ENCODE assay signal across 21 cellular contexts in the genomic region with DNA sequence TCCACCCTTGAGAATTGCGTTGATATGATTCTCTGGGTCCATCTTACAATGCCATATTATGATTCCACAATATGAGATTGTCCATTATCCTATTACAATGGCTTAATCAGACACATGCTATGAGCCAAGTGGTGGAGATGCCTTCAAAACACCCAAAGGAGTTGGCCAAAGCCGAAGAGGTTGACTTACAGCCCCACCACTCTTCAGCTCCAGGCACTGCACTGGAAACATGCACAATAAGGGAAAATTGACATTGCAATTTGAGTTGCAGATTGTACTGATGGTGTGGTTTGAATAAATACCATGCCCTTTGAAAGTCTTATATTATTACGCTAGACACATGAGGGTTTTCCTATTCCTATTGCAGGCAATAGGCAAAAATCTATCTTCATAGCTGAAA.
DNase-seq lines count a peak whose midpoint lies in the region; ATAC-seq and TF ChIP-seq lines count a peak whose summit lies in the region.
"Had no signal": no experiment of that assay in that cellular context is flagged by ENCODE, and none has a peak within 500 bp of the region (broad histone marks: within the 10 kb centered on the region; RNA-seq: fewer than 3 reads in every experiment).

No MANE protein-coding gene starts in this region.

- H2AFZ ChIP-seq in HCT116 (ENCODE audit: low read depth, low read length, poor library complexity, severe bottlenecking) (no peak overlapping the region), mesenchymal stem cell (ENCODE audit: low read depth, low read length) (no peak overlapping the region)

- TF ChIP-seq POLR2A in HCT116 (IDR thresholded peaks at IDR 0.05; ENCODE audit: borderline replicate concordance, extremely low read depth, insufficient read depth, insufficient read length), result no peak

- peak overlapping the region; percentile 9 to 61 for H3K18ac ChIP-seq in mesenchymal stem cell (ENCODE audit: low read depth in 1 of 2, low read length in 2 of 2)

- no peak overlapping the region for H3K4me3 Mint-ChIP-seq in activated T-cell treated with anti-CD3 and anti-CD28 coated beads, Interleukin-2, amount 50 U/mL, for 72 hours
- no peak overlapping the region for H3K4me3 Mint-ChIP-seq in activated T-helper 1 cell treated with anti-CD3 and anti-CD28 coated beads, Interleukin-12 subunit alpha, Interleukin-12 subunit beta, Interleukin-2, Interleukin-4 antibody, amounts not matched to agents 30 ng/mL and 10 ng/mL and 1 ng/mL, durations not matched to agents 14 hours and 24 hours and 36 hours
- no peak overlapping the region for H3K4me3 Mint-ChIP-seq in activated naive CD4-positive, alpha-beta T cell treated with anti-CD3 and anti-CD28 coated beads for 36 hours
- H3K4me3 Mint-ChIP-seq: CD4-positive, alpha-beta memory T cell; mesothelial cell of epicardium; stimulated activated naive B cell treated with anti-CD40 and anti-IgM and Interleukin-4, amounts not matched to agents 10 μg/mL and 1 μg/mL and 100 μg/mL, for 72 hours; T-cell had no signal

- H3K36me3 Mint-ChIP-seq in activated T-cell treated with anti-CD3 and anti-CD28 coated beads, Interleukin-2, amount 50 U/mL, for 72 hours (ENCODE audit: insufficient read depth in 2 of 2), result peaks cover 5 to 13% of the 10 kb centered on the region in 2 donors
- H3K36me3 Mint-ChIP-seq in activated T-helper 1 cell treated with anti-CD3 and anti-CD28 coated beads, Interleukin-12 subunit alpha, Interleukin-12 subunit beta, Interleukin-2, Interleukin-4 antibody, amounts not matched to agents 30 ng/mL and 10 ng/mL and 1 ng/mL, durations not matched to agents 14 hours and 24 hours and 36 hours (ENCODE audit: low read depth), result peaks cover 4% of the 10 kb centered on the region
- H3K36me3 Mint-ChIP-seq in activated naive CD4-positive, alpha-beta T cell treated with anti-CD3 and anti-CD28 coated beads for 36 hours (ENCODE audit: low read depth), result no peaks in the 10 kb centered on the region
- H3K36me3 Mint-ChIP-seq: CD4-positive, alpha-beta memory T cell; mesothelial cell of epicardium; natural killer cell treated with Interleukin-12 subunit alpha and Interleukin-12 subunit beta and Interleukin-15 and Interleukin-18, amount 100 ng/mL, for 72 hours; stimulated activated naive B cell treated with anti-CD40 and anti-IgM and Interleukin-4, amounts not matched to agents 10 μg/mL and 1 μg/mL and 100 μg/mL, for 72 hours; T-cell had no signal

- H3K9me2 ChIP-seq in HCT116 (ENCODE audit: insufficient read depth), result no peaks in the 10 kb centered on the region

- POLR2A ChIA-PET in HCT116 (lab: Charles Lee), result no interaction called here

- no peaks in the 10 kb centered on the region for H3K4me1 ChIP-seq in HCT116 (ENCODE audit: control insufficient read depth in 1 of 2, insufficient read depth in 2 of 2, low read length in 2 of 2)
- H3K4me1 ChIP-seq in mesenchymal stem cell (ENCODE audit: control insufficient read depth, insufficient read depth, low read depth, low read length), result no peaks in the 10 kb centered on the region
- H3K4me1 ChIP-seq: adrenal gland, HAP-1, tibial artery had no signal

- peak overlapping the region; percentile 10 to 69 for H2BK12ac ChIP-seq in mesenchymal stem cell (ENCODE audit: low read length in 2 of 2)

- H3K23ac ChIP-seq in mesenchymal stem cell (ENCODE audit: low read length in 2 of 2), result no peak overlapping the region

- peak overlapping the region; percentile 2 to 17 for H3K4ac ChIP-seq in mesenchymal stem cell (ENCODE audit: low read depth in 1 of 2, low read length in 2 of 2)

- H3K9me3 Mint-ChIP-seq in activated T-cell treated with anti-CD3 and anti-CD28 coated beads, Interleukin-2, amount 50 U/mL, for 72 hours, result peaks cover 7 to 11% of the 10 kb centered on the region in 2 donors
- H3K9me3 Mint-ChIP-seq in activated T-helper 1 cell treated with anti-CD3 and anti-CD28 coated beads, Interleukin-12 subunit alpha, Interleukin-12 subunit beta, Interleukin-2, Interleukin-4 antibody, amounts not matched to agents 30 ng/mL and 10 ng/mL and 1 ng/mL, durations not matched to agents 14 hours and 24 hours and 36 hours, result peaks cover 13% of the 10 kb centered on the region
- H3K9me3 Mint-ChIP-seq in activated naive CD4-positive, alpha-beta T cell treated with anti-CD3 and anti-CD28 coated beads for 36 hours, result peaks cover 2% of the 10 kb centered on the region
- H3K9me3 Mint-ChIP-seq: natural killer cell treated with Interleukin-12 subunit alpha and Interleukin-12 subunit beta and Interleukin-15 and Interleukin-18, amount 100 ng/mL, for 72 hours; T-cell had no signal

- H3K27ac ChIP-seq in HCT116 (ENCODE audit: low read depth, low read length) (no peak overlapping the region), mesenchymal stem cell (ENCODE audit: low read length, poor library complexity, severe bottlenecking) (no peak overlapping the region)
- H3K27ac ChIP-seq: adrenal gland, tibial artery had no signal

- no peaks in the 10 kb centered on the region for H3K27me3 Mint-ChIP-seq in activated T-cell treated with anti-CD3 and anti-CD28 coated beads, Interleukin-2, amount 50 U/mL, for 72 hours (ENCODE audit: low read depth)
- peaks cover 2% of the 10 kb centered on the region for H3K27me3 Mint-ChIP-seq in activated T-helper 1 cell treated with anti-CD3 and anti-CD28 coated beads, Interleukin-12 subunit alpha, Interleukin-12 subunit beta, Interleukin-2, Interleukin-4 antibody, amounts not matched to agents 30 ng/mL and 10 ng/mL and 1 ng/mL, durations not matched to agents 14 hours and 24 hours and 36 hours (ENCODE audit: insufficient read depth)
- H3K27me3 Mint-ChIP-seq in activated naive CD4-positive, alpha-beta T cell treated with anti-CD3 and anti-CD28 coated beads for 36 hours (ENCODE audit: low read depth), result no peaks in the 10 kb centered on the region
- H3K27me3 Mint-ChIP-seq: CD4-positive, alpha-beta memory T cell; stimulated activated naive B cell treated with anti-CD40 and anti-IgM and Interleukin-4, amounts not matched to agents 10 μg/mL and 1 μg/mL and 100 μg/mL, for 72 hours; T-cell had no signal

- peaks cover 55% of the 10 kb centered on the region for H3K4me1 Mint-ChIP-seq in activated T-cell treated with anti-CD3 and anti-CD28 coated beads, Interleukin-2, amount 50 U/mL, for 72 hours (ENCODE audit: low read depth)
- peaks cover 53% of the 10 kb centered on the region for H3K4me1 Mint-ChIP-seq in activated T-helper 1 cell treated with anti-CD3 and anti-CD28 coated beads, Interleukin-12 subunit alpha, Interleukin-12 subunit beta, Interleukin-2, Interleukin-4 antibody, amounts not matched to agents 30 ng/mL and 10 ng/mL and 1 ng/mL, durations not matched to agents 14 hours and 24 hours and 36 hours (ENCODE audit: low read depth)
- H3K4me1 Mint-ChIP-seq in activated naive CD4-positive, alpha-beta T cell treated with anti-CD3 and anti-CD28 coated beads for 36 hours (ENCODE audit: low read depth), result peaks cover 39% of the 10 kb centered on the region
- H3K4me1 Mint-ChIP-seq: mesothelial cell of epicardium had no signal

- no peaks in the 10 kb centered on the region for H3K9me3 ChIP-seq in HCT116 (ENCODE audit: control insufficient read depth in 1 of 2, insufficient read depth in 1 of 2, low read depth in 1 of 2, low read length in 2 of 2)
- no peaks in the 10 kb centered on the region for H3K9me3 ChIP-seq in mesenchymal stem cell (ENCODE audit: control insufficient read depth, low read length)
- H3K9me3 ChIP-seq: adrenal gland, HAP-1, tibial artery had no signal

- no peak overlapping the region for H3K4me2 ChIP-seq in HCT116 (ENCODE audit: low read length)
- no peak overlapping the region for H3K4me2 ChIP-seq in mesenchymal stem cell (ENCODE audit: low read length, poor library complexity, severe bottlenecking)

- intact Hi-C loops in HCT116 (cut with micrococcal nuclease), result no loop called here
- intact Hi-C loops in activated T-helper 1 cell treated with anti-CD3 and anti-CD28 coated beads, Interleukin-12 subunit alpha, Interleukin-12 subunit beta, Interleukin-2, Interleukin-4 antibody, amounts not matched to agents 30 ng/mL and 10 ng/mL and 1 ng/mL, durations not matched to agents 14 hours and 24 hours and 36 hours (cut with micrococcal nuclease), result loop anchor here (5.0 to 10.0 kb wide), 5 partner anchors 49 to 1376 kb away; a partner anchor contains a TSS
- intact Hi-C loops in activated naive CD4-positive, alpha-beta T cell treated with anti-CD3 and anti-CD28 coated beads for 36 hours (cut with micrococcal nuclease), result loop anchor here (1.0 to 10.0 kb wide), 7 partner anchors 76 to 1296 kb away; a partner anchor contains a TSS

- no peak for DNase-seq in activated T-cell treated with anti-CD3 and anti-CD28 coated beads, Interleukin-2, amount 50 U/mL, for 72 hours
- no peak for DNase-seq in activated T-cell treated with anti-CD3 and anti-CD28 coated beads for 4 hours
- no peak for DNase-seq in HCT116 (ENCODE audit: low read depth, low spot score)
- no peak for DNase-seq in activated T-helper 1 cell treated with anti-CD3 and anti-CD28 coated beads, Interleukin-12 subunit alpha, Interleukin-12 subunit beta, Interleukin-2, Interleukin-4 antibody, amounts not matched to agents 30 ng/mL and 10 ng/mL and 1 ng/mL, durations not matched to agents 14 hours and 24 hours and 36 hours (ENCODE audit: low spot score)
- DNase-seq in mesenchymal stem cell, result no peak
- DNase-seq in DMS 273 (lab: John Stamatoyannopoulos, UW; ENCODE audit: unreplicated experiment), result no peak
- no peak for DNase-seq in activated naive CD4-positive, alpha-beta T cell treated with anti-CD3 and anti-CD28 coated beads for 36 hours
- DNase-seq: adrenal gland; caudate nucleus; CD4-positive, alpha-beta memory T cell; left cardiac atrium; NCI-H1930; posterior cingulate gyrus; Right ventricle myocardium superior; T-cell; tibial artery had no signal

- no peak overlapping the region for H4K8ac ChIP-seq in mesenchymal stem cell (ENCODE audit: low read length)

- WGBS in mesenchymal stem cell, result 100% methylated on average over 1 of the region's 3 CpGs

- TF ChIP-seq CTCF in HCT116 (IDR thresholded peaks at IDR 0.05 in 2 of 3, conservative IDR thresholded peaks at IDR 0.05 in 1 of 3; ENCODE audit: borderline replicate concordance in 1 of 3, insufficient read depth in 1 of 3, low read depth in 2 of 3, low read length in 2 of 3), result peak in 2 of 3 experiments; percentile 31 to 41; a peak in 4 of 6 replicates

- H2BK15ac ChIP-seq in mesenchymal stem cell (ENCODE audit: low read depth, poor library complexity, severe bottlenecking), result no peak overlapping the region

- peak overlapping the region in 1 of 2 experiments; percentile 7 for H3K14ac ChIP-seq in mesenchymal stem cell (ENCODE audit: low read length in 2 of 2)

- H3K79me2 ChIP-seq in HCT116 (ENCODE audit: insufficient read depth, low read length), result no peaks in the 10 kb centered on the region

- H2AK5ac ChIP-seq in mesenchymal stem cell (ENCODE audit: low read length, severe bottlenecking), result no peak overlapping the region

- RAD21 ChIA-PET in HCT116 (lab: Charles Lee; ENCODE audit: low non-redundant PET in 1 of 2, low total read pairs in 2 of 2, uncharacterized antibody in 2 of 2, unreplicated experiment in 2 of 2), result no interaction called here

- no peak overlapping the region for H3K9ac ChIP-seq in HCT116 (ENCODE audit: low read length)
- H3K9ac ChIP-seq in mesenchymal stem cell (ENCODE audit: low read length), result no peak overlapping the region

- H3K36me3 ChIP-seq in HCT116 (ENCODE audit: control insufficient read depth in 1 of 2, insufficient read depth in 2 of 2, low read length in 2 of 2), result no peaks in the 10 kb centered on the region
- H3K36me3 ChIP-seq in mesenchymal stem cell (ENCODE audit: control insufficient read depth in 1 of 2, insufficient read depth in 2 of 2, low read depth in 1 of 2, low read length in 2 of 2), result no peaks in the 10 kb centered on the region
- H3K36me3 ChIP-seq: adrenal gland, HAP-1, tibial artery had no signal

- TF ChIP-seq RAD21 in HCT116 (IDR thresholded peaks at IDR 0.05; ENCODE audit: low read depth), result no peak; the same call in 1 of the 2 replicates

- H3K79me1 ChIP-seq in mesenchymal stem cell (replicated peaks; ENCODE audit: low read length, poor library complexity, severe bottlenecking), result no peaks in the 10 kb centered on the region

- H3K27me3 ChIP-seq in HCT116 (ENCODE audit: insufficient read depth, low read length) (no peaks in the 10 kb centered on the region), mesenchymal stem cell (ENCODE audit: control insufficient read depth in 1 of 2, insufficient read depth in 1 of 2, low read length in 2 of 2) (no peaks in the 10 kb centered on the region)
- H3K27me3 ChIP-seq: adrenal gland, tibial artery had no signal

- no peak overlapping the region for H4K91ac ChIP-seq in mesenchymal stem cell (ENCODE audit: low read length)

- peak overlapping the region; percentile 15 for H2BK120ac ChIP-seq in mesenchymal stem cell (ENCODE audit: low read depth, low read length)

- H2BK5ac ChIP-seq in mesenchymal stem cell (ENCODE audit: low read depth, low read length, poor library complexity, severe bottlenecking), result no peak overlapping the region

- no peaks in the 10 kb centered on the region for H4K20me1 ChIP-seq in HCT116 (ENCODE audit: insufficient read depth)

- ATAC-seq in activated T-cell treated with anti-CD3 and anti-CD28 coated beads, Interleukin-2, amount 50 U/mL, for 72 hours (replicated peaks in 1 of 2), result no peak
- ATAC-seq in HCT116, result no peak
- no peak for ATAC-seq in HG03460 (IDR thresholded peaks at IDR 0.05; ENCODE audit: unreplicated experiment)

- CTCF ChIA-PET in HCT116 (lab: Charles Lee), result no interaction called here
- CTCF ChIA-PET in activated naive CD4-positive, alpha-beta T cell treated with anti-CD3 and anti-CD28 coated beads for 36 hours (lab: Charles Lee), result interaction anchor here (1.0 to 2.9 kb wide), 2 partner anchors 103 to 165 kb away, joined by 3 to 13 read pairs; no protein-coding TSS in a partner anchor

- no TSS peak for BruUV-seq in HCT116 (replicated peaks; lab: Mats Ljungman, UMichigan)

- H3K27ac Mint-ChIP-seq in activated T-cell treated with anti-CD3 and anti-CD28 coated beads, Interleukin-2, amount 50 U/mL, for 72 hours, result peak overlapping the region; percentile 84
- peak overlapping the region; percentile 8 for H3K27ac Mint-ChIP-seq in activated T-helper 1 cell treated with anti-CD3 and anti-CD28 coated beads, Interleukin-12 subunit alpha, Interleukin-12 subunit beta, Interleukin-2, Interleukin-4 antibody, amounts not matched to agents 30 ng/mL and 10 ng/mL and 1 ng/mL, durations not matched to agents 14 hours and 24 hours and 36 hours
- no peak overlapping the region for H3K27ac Mint-ChIP-seq in activated naive CD4-positive, alpha-beta T cell treated with anti-CD3 and anti-CD28 coated beads for 36 hours
- H3K27ac Mint-ChIP-seq: CD4-positive, alpha-beta memory T cell; mesothelial cell of epicardium; stimulated activated naive B cell treated with anti-CD40 and anti-IgM and Interleukin-4, amounts not matched to agents 10 μg/mL and 1 μg/mL and 100 μg/mL, for 72 hours; T-cell had no signal

- no peak overlapping the region for H3K4me3 ChIP-seq in HCT116 (replicated peaks in 1 of 2; ENCODE audit: low read depth in 1 of 2, low read length in 2 of 2)
- H3K4me3 ChIP-seq in mesenchymal stem cell (ENCODE audit: insufficient read depth in 1 of 2, low read depth in 1 of 2, low read length in 2 of 2), result no peak overlapping the region
- H3K4me3 ChIP-seq: adrenal gland, HAP-1, tibial artery had no signal
